Comparison of ENCODE assay signal across 11 cellular contexts in the genomic region with DNA sequence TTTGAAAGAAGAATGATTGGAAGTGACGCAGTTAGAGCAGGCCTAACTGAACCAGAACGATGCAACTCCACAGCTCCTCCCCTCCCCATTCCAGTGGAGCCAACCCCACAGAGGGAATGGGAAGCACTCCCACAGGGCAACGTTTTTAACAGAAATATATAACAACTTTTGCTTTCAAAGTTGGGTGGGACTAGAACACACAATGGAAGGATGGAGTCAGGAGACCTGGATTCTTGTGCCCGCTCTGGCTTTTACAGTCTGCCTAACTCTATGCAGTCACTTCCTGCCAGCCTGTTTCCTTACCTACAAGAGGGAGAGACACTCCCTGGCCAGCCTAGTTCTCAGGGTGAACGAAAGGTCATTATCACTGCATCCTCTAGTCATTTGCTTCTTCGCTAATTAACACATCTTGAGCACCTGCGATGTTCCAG.
DNase-seq lines count a peak whose midpoint lies in the region; ATAC-seq, FAIRE-seq and TF ChIP-seq lines count a peak whose summit lies in the region.
"Had no signal": no experiment of that assay in that cellular context is flagged by ENCODE, and none has a peak within 500 bp of the region (broad histone marks: within the 10 kb centered on the region; RNA-seq: fewer than 3 reads in every experiment).

No MANE protein-coding gene starts in this region.

- H3K14ac ChIP-seq in H9 (ENCODE audit: insufficient read depth, low read length) = no peak overlapping the region

- no peak overlapping the region for H2BK12ac ChIP-seq in H9 (ENCODE audit: insufficient read length, low read depth, low read length)

- H3K23ac ChIP-seq in H9 (ENCODE audit: insufficient read length, low read depth, low read length) = no peak overlapping the region

- no peak overlapping the region for H2BK20ac ChIP-seq in H9 (ENCODE audit: low read depth, low read length, poor library complexity, severe bottlenecking)

- CTCF ChIA-PET in MCF 10A (lab: Yijun Ruan, JAX) = interaction anchor here (0.5 to 2.1 kb wide), 3 partner anchors 19 to 80 kb away, joined by 3 to 4 read pairs (median 4); no protein-coding TSS in a partner anchor
- CTCF ChIA-PET in HepG2 (lab: Yijun Ruan, JAX; ENCODE audit: low intra/inter-chr PET ratio, low total read pairs) = no interaction called here

- TF ChIP-seq POLR2A in HepG2 (IDR thresholded peaks at IDR 0.05; ENCODE audit: insufficient read depth in 1 of 2, low read depth in 2 of 2, low read length in 2 of 2) = no peak

- WGBS in H9 (ENCODE audit: extremely low coverage, insufficient read length, low lambda C conversion rate) = no CpG with 5 or more reads among the region's 7 CpGs
- 85% methylated on average over 7 of the region's 7 CpGs for WGBS in HepG2 (ENCODE audit: low lambda C conversion rate)

- peak overlapping the region; percentile 37 to 83 (median 72); a peak in 3 of 7 replicates for H3K27ac Mint-ChIP-seq in H9
- peak overlapping the region; percentile 88 for H3K27ac Mint-ChIP-seq in MCF 10A (ENCODE audit: low read depth, unreplicated experiment)
- H3K27ac Mint-ChIP-seq in stimulated activated memory B cell treated with anti-CD40 and anti-IgM and Interleukin-4, amounts not matched to agents 10 μg/mL and 1 μg/mL and 100 μg/mL, for 72 hours = peak overlapping the region; percentile 91
- no peak overlapping the region for H3K27ac Mint-ChIP-seq in T-helper 2 cell treated with Interferon-gamma antibody and Interleukin-4, amounts not matched to agents 5 μg/mL and 100 μg/mL, for 36 hours
- H3K27ac Mint-ChIP-seq: activated T-helper 2 cell treated with anti-CD3 and anti-CD28 coated beads, Interferon-gamma antibody, Interleukin-2, Interleukin-4, amounts not matched to agents 10 μg/mL and 5 μg/mL and 100 μg/mL, durations not matched to agents 14 hours and 24 hours and 36 hours had no signal

- H3K4me3 ChIP-seq in HepG2 (replicated peaks in 1 of 3; ENCODE audit: insufficient read depth in 1 of 3, low read depth in 2 of 3, low read length in 3 of 3) = no peak overlapping the region

- peaks cover 0 to 2% (median 0%) of the 10 kb centered on the region in 3 experiments; a peak in 2 of 7 replicates for H3K36me3 Mint-ChIP-seq in H9 (ENCODE audit: insufficient read depth in 1 of 3, low read depth in 3 of 3)
- H3K36me3 Mint-ChIP-seq in MCF 10A (ENCODE audit: insufficient read depth, unreplicated experiment) = peaks cover 13% of the 10 kb centered on the region
- H3K36me3 Mint-ChIP-seq in stimulated activated memory B cell treated with anti-CD40 and anti-IgM and Interleukin-4, amounts not matched to agents 10 μg/mL and 1 μg/mL and 100 μg/mL, for 72 hours = peaks cover 4% of the 10 kb centered on the region
- peaks cover 3% of the 10 kb centered on the region for H3K36me3 Mint-ChIP-seq in T-helper 2 cell treated with Interferon-gamma antibody and Interleukin-4, amounts not matched to agents 5 μg/mL and 100 μg/mL, for 36 hours (ENCODE audit: low read depth)

- no peaks in the 10 kb centered on the region for H4K20me1 ChIP-seq in H9 (ENCODE audit: control insufficient read depth, insufficient read depth, insufficient read length)
- H4K20me1 ChIP-seq in HepG2 (ENCODE audit: insufficient read depth, low read length) = peaks cover 4% of the 10 kb centered on the region; the same call in 1 of the 2 replicates

- no peak for FAIRE-seq in HepG2 (lab: Jason Lieb, UNC)

- no peak overlapping the region for H2BK15ac ChIP-seq in H9 (ENCODE audit: low read depth, low read length)

- H3K4me2 ChIP-seq in H9 (ENCODE audit: insufficient read depth, insufficient read length, low read length) (no peak overlapping the region), HepG2 (ENCODE audit: low read depth, low read length) (peak overlapping the region; percentile 43)

- BruUV-seq in MCF 10A (replicated peaks; lab: Mats Ljungman, UMichigan) (no TSS peak), HepG2 (replicated peaks; lab: Mats Ljungman, UMichigan) (no TSS peak)

- H2BK5ac ChIP-seq in H9 (ENCODE audit: insufficient read length, low read length) = no peak overlapping the region

- no peak overlapping the region for H3T11ph ChIP-seq in H9 (ENCODE audit: low read length)

- H3K27me3 Mint-ChIP-seq in H9 (ENCODE audit: low read depth) = no peaks in the 10 kb centered on the region
- H3K27me3 Mint-ChIP-seq in MCF 10A (ENCODE audit: insufficient read depth, unreplicated experiment) = no peaks in the 10 kb centered on the region
- H3K27me3 Mint-ChIP-seq in stimulated activated memory B cell treated with anti-CD40 and anti-IgM and Interleukin-4, amounts not matched to agents 10 μg/mL and 1 μg/mL and 100 μg/mL, for 72 hours = no peaks in the 10 kb centered on the region
- no peaks in the 10 kb centered on the region for H3K27me3 Mint-ChIP-seq in T-helper 2 cell treated with Interferon-gamma antibody and Interleukin-4, amounts not matched to agents 5 μg/mL and 100 μg/mL, for 36 hours (ENCODE audit: low read depth)

- H4K8ac ChIP-seq in H9 (replicated peaks; ENCODE audit: insufficient read length, low read depth, low read length) = no peak overlapping the region

- POLR2A ChIA-PET in MCF 10A (lab: Yijun Ruan, JAX) (interaction anchor here (0.6 to 3.3 kb wide), 12 partner anchors 9 to 325 kb away, joined by 3 to 29 read pairs (median 6); partner anchors contain the start of genes PACSIN2 and POLDIP3), HepG2 (lab: Yijun Ruan, JAX) (interaction anchor here (1.0 to 2.5 kb wide), 9 partner anchors 9 to 88 kb away, joined by 3 to 14 read pairs (median 4); partner anchors contain the start of gene PACSIN2)

- H4K5ac ChIP-seq in H9 (ENCODE audit: insufficient read length, low read depth, low read length) = no peak overlapping the region

- no peaks in the 10 kb centered on the region for H3K23me2 ChIP-seq in H9 (ENCODE audit: insufficient read length, low read depth, low read length, poor library complexity, severe bottlenecking)

- TF ChIP-seq CTCF in H9 (conservative IDR thresholded peaks at IDR 0.05) (no peak), MCF 10A (IDR thresholded peaks at IDR 0.05; ENCODE audit: unreplicated experiment) (no peak), HepG2 (CRISPR knock-in tag; IDR thresholded peaks at IDR 0.05) (no peak)

- H2BK120ac ChIP-seq in H9 (ENCODE audit: low read depth, low read length, poor library complexity, severe bottlenecking) = no peak overlapping the region

- no peak overlapping the region for H3K18ac ChIP-seq in H9 (ENCODE audit: insufficient read length, low read depth, low read length)

- H3K4me1 ChIP-seq in H9 (ENCODE audit: insufficient read depth, low read length) = peaks cover 7% of the 10 kb centered on the region; the same call in 1 of the 2 replicates
- peaks cover 76% of the 10 kb centered on the region for H3K4me1 ChIP-seq in HepG2 (ENCODE audit: insufficient read depth, low read length)

- H3K27ac ChIP-seq in H9 (ENCODE audit: insufficient read length, low read depth, low read length) (no peak overlapping the region), HepG2 (ENCODE audit: extremely low read length, insufficient read depth, low read length) (peak overlapping the region; percentile 23)

- TF ChIP-seq RAD21 in HepG2 (CRISPR knock-in tag; IDR thresholded peaks at IDR 0.05) = no peak

- in situ Hi-C loops in HepG2 (cut with HindIII; ENCODE audit: extremely low pct_ligation_motif_present, low pct_unique_long_range_greater_than_20kb) = no loop called here

- H3K9me3 Mint-ChIP-seq in H9 = no peaks in the 10 kb centered on the region
- no peaks in the 10 kb centered on the region for H3K9me3 Mint-ChIP-seq in MCF 10A (ENCODE audit: unreplicated experiment)
- no peaks in the 10 kb centered on the region for H3K9me3 Mint-ChIP-seq in stimulated activated memory B cell treated with anti-CD40 and anti-IgM and Interleukin-4, amounts not matched to agents 10 μg/mL and 1 μg/mL and 100 μg/mL, for 72 hours
- no peaks in the 10 kb centered on the region for H3K9me3 Mint-ChIP-seq in T-helper 2 cell treated with Interferon-gamma antibody and Interleukin-4, amounts not matched to agents 5 μg/mL and 100 μg/mL, for 36 hours
- H3K9me3 Mint-ChIP-seq: activated T-helper 2 cell treated with anti-CD3 and anti-CD28 coated beads, Interferon-gamma antibody, Interleukin-2, Interleukin-4, amounts not matched to agents 10 μg/mL and 5 μg/mL and 100 μg/mL, durations not matched to agents 14 hours and 24 hours and 36 hours had no signal

- H3K4me1 Mint-ChIP-seq in H9 = peaks cover 32 to 39% of the 10 kb centered on the region in 2 experiments
- peaks cover 56% of the 10 kb centered on the region for H3K4me1 Mint-ChIP-seq in MCF 10A (ENCODE audit: insufficient read depth, unreplicated experiment)
- H3K4me1 Mint-ChIP-seq in stimulated activated memory B cell treated with anti-CD40 and anti-IgM and Interleukin-4, amounts not matched to agents 10 μg/mL and 1 μg/mL and 100 μg/mL, for 72 hours = peaks cover 70% of the 10 kb centered on the region
- H3K4me1 Mint-ChIP-seq in T-helper 2 cell treated with Interferon-gamma antibody and Interleukin-4, amounts not matched to agents 5 μg/mL and 100 μg/mL, for 36 hours (ENCODE audit: low read depth) = peaks cover 25% of the 10 kb centered on the region

- peaks cover 3 to 16% of the 10 kb centered on the region in 2 experiments for H3K36me3 ChIP-seq in HepG2 (replicated peaks in 1 of 2; ENCODE audit: control insufficient read depth in 1 of 2, insufficient read depth in 2 of 2, low read length in 2 of 2)

- no peak overlapping the region for H4K91ac ChIP-seq in H9 (ENCODE audit: insufficient read length, low read depth, low read length)

- H3K27me3 ChIP-seq in H9 (ENCODE audit: insufficient read depth, low read length) (no peaks in the 10 kb centered on the region), HepG2 (ENCODE audit: control insufficient read depth in 1 of 2, insufficient read depth in 2 of 2, low read length in 2 of 2) (no peaks in the 10 kb centered on the region)

- no peak for TF ChIP-seq EP300 in HepG2 (IDR thresholded peaks at IDR 0.05; ENCODE audit: low read depth in 2 of 2, low read length in 2 of 2)
- TF ChIP-seq EP300 in HepG2 (CRISPR knock-in tag; IDR thresholded peaks at IDR 0.05; ENCODE audit: borderline replicate concordance) = no peak

- H3K9ac ChIP-seq in H9 (ENCODE audit: extremely low read depth, insufficient read length, low read length) (no peak overlapping the region), HepG2 (ENCODE audit: insufficient read depth, low read depth, low read length) (0 out of 2 replicates have a peak overlapping the region, but pooled peaks have one; percentile 2)

- no peak overlapping the region for H3K4ac ChIP-seq in H9 (ENCODE audit: low read depth, low read length)

- peak; percentile 19; the same call in 2 of the 3 replicates for ATAC-seq in HepG2
- ATAC-seq in stimulated activated memory B cell treated with anti-CD40 and anti-IgM and Interleukin-4, amounts not matched to agents 10 μg/mL and 1 μg/mL and 100 μg/mL, for 72 hours = no peak

- H3K79me2 ChIP-seq in H9 (ENCODE audit: insufficient read depth, low read length) (no peaks in the 10 kb centered on the region), HepG2 (ENCODE audit: insufficient read depth, low read length) (peaks cover 79% of the 10 kb centered on the region)

- no peak for DNase-seq in H9
- no peak for DNase-seq in MCF 10A (ENCODE audit: unreplicated experiment)
- no peak for DNase-seq in HepG2 (ENCODE audit: low spot score)
- DNase-seq in activated T-cell treated with anti-CD3 and anti-CD28 coated beads, Interleukin-2, amount 50 U/mL, for 48 hours = no peak
- DNase-seq in stimulated activated CD4-positive, alpha-beta T cell treated with anti-CD3 and anti-CD28 coated beads, Interleukin-4, amount 100 ng/mL, for 4 hours = no peak
- DNase-seq in NCI-H345 (lab: John Stamatoyannopoulos, UW) = no peak
- DNase-seq in T-helper 2 cell treated with Interferon-gamma antibody and Interleukin-4, amounts not matched to agents 5 μg/mL and 100 μg/mL, for 36 hours (ENCODE audit: low spot score) = no peak
- DNase-seq: NCI-H187 treated with DMSO at 0.1 percent for 48 hours, posterior cingulate gyrus had no signal

- H3K4me3 Mint-ChIP-seq in H9 = peak overlapping the region in 1 of 2 experiments; percentile 38; a peak in 1 of 5 replicates
- H3K4me3 Mint-ChIP-seq in MCF 10A (ENCODE audit: unreplicated experiment) = no peak overlapping the region
- H3K4me3 Mint-ChIP-seq in stimulated activated memory B cell treated with anti-CD40 and anti-IgM and Interleukin-4, amounts not matched to agents 10 μg/mL and 1 μg/mL and 100 μg/mL, for 72 hours = no peak overlapping the region
- H3K4me3 Mint-ChIP-seq in T-helper 2 cell treated with Interferon-gamma antibody and Interleukin-4, amounts not matched to agents 5 μg/mL and 100 μg/mL, for 36 hours = no peak overlapping the region

- peaks cover 8% of the 10 kb centered on the region for H3K79me1 ChIP-seq in H9 (ENCODE audit: insufficient read depth, low read depth, low read length, poor library complexity, severe bottlenecking)

- no peak overlapping the region for H2AK5ac ChIP-seq in H9 (ENCODE audit: insufficient read length, low read length)

- no peak overlapping the region for H3K56ac ChIP-seq in H9 (ENCODE audit: insufficient read length, low read depth, low read length)

- H3K9me3 ChIP-seq in H9 (ENCODE audit: control insufficient read depth, low read depth, low read length) = no peaks in the 10 kb centered on the region
- no peaks in the 10 kb centered on the region for H3K9me3 ChIP-seq in HepG2 (ENCODE audit: low read length)

- H2AFZ ChIP-seq in H9 (ENCODE audit: low read length) (no peak overlapping the region), HepG2 (ENCODE audit: low read length) (no peak overlapping the region)

- intact Hi-C loops in MCF 10A (cut with micrococcal nuclease) = loop anchor here (5.0 to 10.0 kb wide), 2 partner anchors 95 to 302 kb away; no protein-coding TSS in a partner anchor
- intact Hi-C loops in HepG2 (cut with micrococcal nuclease; ENCODE audit: unreplicated experiment) = no loop called here
